In genomic region chr5:74626386-74627222, GRCh38 we compare ENCODE assay signal across 2 cellular contexts.
A peak's percentile ranks its signal among the peaks of the same experiment; 100 is the strongest.
TF ChIP-seq lines count a peak whose summit lies in the region.

No MANE protein-coding gene starts in this region.

TF ChIP-seq in WTC11, 78 proteins besides CTCF, POLR2A, EP300 and RAD21:
- no peak for TF ChIP-seq JAZF1 (CRISPR knock-in tag; IDR thresholded peaks at IDR 0.05)
- TF ChIP-seq, protein P1, sequence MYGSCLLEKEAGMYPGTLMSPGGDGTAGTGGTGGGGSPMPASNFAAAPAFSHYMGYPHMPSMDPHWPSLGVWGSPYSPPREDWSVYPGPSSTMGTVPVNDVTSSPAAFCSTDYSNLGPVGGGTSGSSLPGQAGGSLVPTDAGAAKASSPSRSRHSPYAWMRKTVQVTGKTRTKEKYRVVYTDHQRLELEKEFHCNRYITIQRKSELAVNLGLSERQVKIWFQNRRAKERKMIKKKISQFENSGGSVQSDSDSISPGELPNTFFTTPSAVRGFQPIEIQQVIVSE (CRISPR knock-in tag; IDR thresholded peaks at IDR 0.05; ENCODE audit: borderline replicate concordance), result peak; percentile 74
TF ChIP-seq in WTC11: peak in this region for 1.

TF ChIP-seq in HepG2, 621 proteins besides CTCF, POLR2A, EP300 and RAD21 (continues in another document):
- TF ChIP-seq ZNF136 (CRISPR knock-in tag; IDR thresholded peaks at IDR 0.05; ENCODE audit: low read depth), result no peak
- no peak for TF ChIP-seq HINFP (CRISPR knock-in tag; IDR thresholded peaks at IDR 0.05; ENCODE audit: low read depth)
- TF ChIP-seq ZNF510 (CRISPR knock-in tag; IDR thresholded peaks at IDR 0.05; ENCODE audit: low read depth), result no peak
- no peak for TF ChIP-seq U2AF1 (optimal IDR thresholded peaks at IDR 0.05; ENCODE audit: low read depth, low read length)
- TF ChIP-seq HNF4A (CRISPR knock-in tag; IDR thresholded peaks at IDR 0.05), result peak; percentile 43
- TF ChIP-seq ZNF574 (CRISPR knock-in tag; IDR thresholded peaks at IDR 0.05), result no peak
- peak; percentile 39; the same call in 1 of the 2 replicates for TF ChIP-seq ZNF343 (CRISPR knock-in tag; IDR thresholded peaks at IDR 0.05)
- no peak for TF ChIP-seq ZNF292 (CRISPR knock-in tag; IDR thresholded peaks at IDR 0.05; ENCODE audit: borderline replicate concordance, low read depth)
- TF ChIP-seq ZNF761 (CRISPR knock-in tag; conservative IDR thresholded peaks at IDR 0.05), result 0 out of 2 replicates have a peak, but pooled peaks have one; percentile 22
- no peak for TF ChIP-seq SOX6 (IDR thresholded peaks at IDR 0.05)
- peak; percentile 18; the same call in 1 of the 2 replicates for TF ChIP-seq SOX6 (CRISPR knock-in tag; IDR thresholded peaks at IDR 0.05)
- TF ChIP-seq RBFOX2 (IDR thresholded peaks at IDR 0.05; ENCODE audit: low read depth, low read length), result peak; percentile 13; the same call in 1 of the 2 replicates
- 0 out of 2 replicates have a peak, but pooled peaks have one; percentile 38 for TF ChIP-seq ZNF644 (CRISPR knock-in tag; IDR thresholded peaks at IDR 0.05; ENCODE audit: low read depth)
- no peak for TF ChIP-seq POGZ (CRISPR knock-in tag; IDR thresholded peaks at IDR 0.05)
- 0 out of 2 replicates have a peak, but pooled peaks have one; percentile 32 for TF ChIP-seq IRX3 (CRISPR knock-in tag; IDR thresholded peaks at IDR 0.05; ENCODE audit: borderline replicate concordance, low read depth)
- no peak for TF ChIP-seq CCAR2 (optimal IDR thresholded peaks at IDR 0.05; ENCODE audit: low read depth, low read length)
- TF ChIP-seq, protein P2, sequence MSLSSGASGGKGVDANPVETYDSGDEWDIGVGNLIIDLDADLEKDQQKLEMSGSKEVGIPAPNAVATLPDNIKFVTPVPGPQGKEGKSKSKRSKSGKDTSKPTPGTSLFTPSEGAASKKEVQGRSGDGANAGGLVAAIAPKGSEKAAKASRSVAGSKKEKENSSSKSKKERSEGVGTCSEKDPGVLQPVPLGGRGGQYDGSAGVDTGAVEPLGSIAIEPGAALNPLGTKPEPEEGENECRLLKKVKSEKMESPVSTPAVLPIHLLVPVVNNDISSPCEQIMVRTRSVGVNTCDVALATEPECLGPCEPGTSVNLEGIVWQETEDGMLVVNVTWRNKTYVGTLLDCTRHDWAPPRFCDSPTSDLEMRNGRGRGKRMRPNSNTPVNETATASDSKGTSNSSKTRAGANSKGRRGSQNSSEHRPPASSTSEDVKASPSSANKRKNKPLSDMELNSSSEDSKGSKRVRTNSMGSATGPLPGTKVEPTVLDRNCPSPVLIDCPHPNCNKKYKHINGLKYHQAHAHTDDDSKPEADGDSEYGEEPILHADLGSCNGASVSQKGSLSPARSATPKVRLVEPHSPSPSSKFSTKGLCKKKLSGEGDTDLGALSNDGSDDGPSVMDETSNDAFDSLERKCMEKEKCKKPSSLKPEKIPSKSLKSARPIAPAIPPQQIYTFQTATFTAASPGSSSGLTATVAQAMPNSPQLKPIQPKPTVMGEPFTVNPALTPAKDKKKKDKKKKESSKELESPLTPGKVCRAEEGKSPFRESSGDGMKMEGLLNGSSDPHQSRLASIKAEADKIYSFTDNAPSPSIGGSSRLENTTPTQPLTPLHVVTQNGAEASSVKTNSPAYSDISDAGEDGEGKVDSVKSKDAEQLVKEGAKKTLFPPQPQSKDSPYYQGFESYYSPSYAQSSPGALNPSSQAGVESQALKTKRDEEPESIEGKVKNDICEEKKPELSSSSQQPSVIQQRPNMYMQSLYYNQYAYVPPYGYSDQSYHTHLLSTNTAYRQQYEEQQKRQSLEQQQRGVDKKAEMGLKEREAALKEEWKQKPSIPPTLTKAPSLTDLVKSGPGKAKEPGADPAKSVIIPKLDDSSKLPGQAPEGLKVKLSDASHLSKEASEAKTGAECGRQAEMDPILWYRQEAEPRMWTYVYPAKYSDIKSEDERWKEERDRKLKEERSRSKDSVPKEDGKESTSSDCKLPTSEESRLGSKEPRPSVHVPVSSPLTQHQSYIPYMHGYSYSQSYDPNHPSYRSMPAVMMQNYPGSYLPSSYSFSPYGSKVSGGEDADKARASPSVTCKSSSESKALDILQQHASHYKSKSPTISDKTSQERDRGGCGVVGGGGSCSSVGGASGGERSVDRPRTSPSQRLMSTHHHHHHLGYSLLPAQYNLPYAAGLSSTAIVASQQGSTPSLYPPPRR (CRISPR knock-in tag; IDR thresholded peaks at IDR 0.05; ENCODE audit: borderline replicate concordance), result 0 out of 2 replicates have a peak, but pooled peaks have one; percentile 36
- TF ChIP-seq ZBTB20 (CRISPR knock-in tag; IDR thresholded peaks at IDR 0.05; ENCODE audit: borderline replicate concordance, low read depth), result no peak
- TF ChIP-seq, protein P3, sequence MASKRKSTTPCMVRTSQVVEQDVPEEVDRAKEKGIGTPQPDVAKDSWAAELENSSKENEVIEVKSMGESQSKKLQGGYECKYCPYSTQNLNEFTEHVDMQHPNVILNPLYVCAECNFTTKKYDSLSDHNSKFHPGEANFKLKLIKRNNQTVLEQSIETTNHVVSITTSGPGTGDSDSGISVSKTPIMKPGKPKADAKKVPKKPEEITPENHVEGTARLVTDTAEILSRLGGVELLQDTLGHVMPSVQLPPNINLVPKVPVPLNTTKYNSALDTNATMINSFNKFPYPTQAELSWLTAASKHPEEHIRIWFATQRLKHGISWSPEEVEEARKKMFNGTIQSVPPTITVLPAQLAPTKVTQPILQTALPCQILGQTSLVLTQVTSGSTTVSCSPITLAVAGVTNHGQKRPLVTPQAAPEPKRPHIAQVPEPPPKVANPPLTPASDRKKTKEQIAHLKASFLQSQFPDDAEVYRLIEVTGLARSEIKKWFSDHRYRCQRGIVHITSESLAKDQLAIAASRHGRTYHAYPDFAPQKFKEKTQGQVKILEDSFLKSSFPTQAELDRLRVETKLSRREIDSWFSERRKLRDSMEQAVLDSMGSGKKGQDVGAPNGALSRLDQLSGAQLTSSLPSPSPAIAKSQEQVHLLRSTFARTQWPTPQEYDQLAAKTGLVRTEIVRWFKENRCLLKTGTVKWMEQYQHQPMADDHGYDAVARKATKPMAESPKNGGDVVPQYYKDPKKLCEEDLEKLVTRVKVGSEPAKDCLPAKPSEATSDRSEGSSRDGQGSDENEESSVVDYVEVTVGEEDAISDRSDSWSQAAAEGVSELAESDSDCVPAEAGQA (IDR thresholded peaks at IDR 0.05; ENCODE audit: low read depth), result 0 out of 2 replicates have a peak, but pooled peaks have one; percentile 18
- TF ChIP-seq, protein P3 (CRISPR knock-in tag; IDR thresholded peaks at IDR 0.05; ENCODE audit: borderline replicate concordance), result no peak
- TF ChIP-seq HMGXB3 (CRISPR knock-in tag; IDR thresholded peaks at IDR 0.05; ENCODE audit: borderline replicate concordance), result no peak
- TF ChIP-seq, protein P4, sequence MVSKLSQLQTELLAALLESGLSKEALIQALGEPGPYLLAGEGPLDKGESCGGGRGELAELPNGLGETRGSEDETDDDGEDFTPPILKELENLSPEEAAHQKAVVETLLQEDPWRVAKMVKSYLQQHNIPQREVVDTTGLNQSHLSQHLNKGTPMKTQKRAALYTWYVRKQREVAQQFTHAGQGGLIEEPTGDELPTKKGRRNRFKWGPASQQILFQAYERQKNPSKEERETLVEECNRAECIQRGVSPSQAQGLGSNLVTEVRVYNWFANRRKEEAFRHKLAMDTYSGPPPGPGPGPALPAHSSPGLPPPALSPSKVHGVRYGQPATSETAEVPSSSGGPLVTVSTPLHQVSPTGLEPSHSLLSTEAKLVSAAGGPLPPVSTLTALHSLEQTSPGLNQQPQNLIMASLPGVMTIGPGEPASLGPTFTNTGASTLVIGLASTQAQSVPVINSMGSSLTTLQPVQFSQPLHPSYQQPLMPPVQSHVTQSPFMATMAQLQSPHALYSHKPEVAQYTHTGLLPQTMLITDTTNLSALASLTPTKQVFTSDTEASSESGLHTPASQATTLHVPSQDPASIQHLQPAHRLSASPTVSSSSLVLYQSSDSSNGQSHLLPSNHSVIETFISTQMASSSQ (IDR thresholded peaks at IDR 0.05; ENCODE audit: low read depth), result 0 out of 2 replicates have a peak, but pooled peaks have one; percentile 9
- TF ChIP-seq, protein P4 (CRISPR knock-in tag; IDR thresholded peaks at IDR 0.05; ENCODE audit: borderline replicate concordance), result no peak
- peak; percentile 91 for TF ChIP-seq POLR2G (IDR thresholded peaks at IDR 0.05; ENCODE audit: low read depth, low read length)
- no peak for TF ChIP-seq NONO (IDR thresholded peaks at IDR 0.05)
- TF ChIP-seq NONO (CRISPR knock-in tag; conservative IDR thresholded peaks at IDR 0.05), result peak; percentile 38; the same call in 1 of the 2 replicates
- peak; percentile 18; the same call in 1 of the 2 replicates for TF ChIP-seq PHF8 (CRISPR knock-in tag; IDR thresholded peaks at IDR 0.05)
- peak; percentile 88 for TF ChIP-seq ZC3H13 (CRISPR knock-in tag; IDR thresholded peaks at IDR 0.05)
